13 cellular contexts compared by ENCODE assay signal in the genomic region with DNA sequence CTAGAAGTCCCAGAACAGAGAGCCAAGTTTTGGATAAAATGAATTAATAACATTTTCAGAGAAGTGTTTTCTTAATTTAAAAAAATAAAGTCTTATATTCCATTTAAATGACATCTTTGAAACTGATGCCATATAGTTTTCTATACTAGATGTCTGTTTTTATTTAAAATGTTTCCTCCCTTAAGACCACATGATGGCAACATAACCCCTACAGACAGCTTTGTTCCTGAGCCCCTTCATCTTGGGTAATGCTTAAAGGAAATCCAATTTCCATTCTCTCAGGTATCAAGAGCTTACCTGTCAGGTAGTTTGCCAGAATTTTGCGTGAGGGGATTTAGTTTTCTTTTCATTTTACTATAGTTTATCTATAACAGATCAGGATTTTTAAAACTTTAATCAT.
DNase-seq lines count a peak whose midpoint lies in the region; ATAC-seq, FAIRE-seq and TF ChIP-seq lines count a peak whose summit lies in the region.
"Had no signal": no experiment of that assay in that cellular context is flagged by ENCODE, and none has a peak within 500 bp of the region (broad histone marks: within the 10 kb centered on the region; RNA-seq: fewer than 3 reads in every experiment).

No MANE protein-coding gene starts in this region.

- H3K27me3 ChIP-seq in Peyer's patch, result no peaks in the 10 kb centered on the region
- H3K27me3 ChIP-seq: heart left ventricle, upper lobe of right lung had no signal

- TF ChIP-seq POLR2A in Peyer's patch (IDR thresholded peaks at IDR 0.05), result no peak

- TF ChIP-seq CTCF in 22Rv1 (IDR thresholded peaks at IDR 0.05) (0 out of 2 replicates have a peak, but pooled peaks have one; percentile 9), Peyer's patch (IDR thresholded peaks at IDR 0.05) (peak in 2 of 6 experiments; percentile 10 to 35)

- H3K9me3 ChIP-seq in Peyer's patch, result no peaks in the 10 kb centered on the region
- H3K9me3 ChIP-seq: heart left ventricle, upper lobe of right lung had no signal

- H3K4me1 ChIP-seq in Peyer's patch, result no peaks in the 10 kb centered on the region
- H3K4me1 ChIP-seq: heart left ventricle, upper lobe of right lung had no signal

- H3K4me3 ChIP-seq in Peyer's patch, result no peak overlapping the region
- H3K4me3 ChIP-seq: heart left ventricle, upper lobe of right lung had no signal

- DNase-seq in HT1080 (ENCODE audit: low read depth), result peak; percentile 8
- DNase-seq in NCI-H69 (lab: John Stamatoyannopoulos, UW), result peak; percentile 82
- DNase-seq in Peyer's patch, result no peak
- DNase-seq in superior temporal gyrus (ENCODE audit: extremely low spot score), result no peak
- DNase-seq: activated CD4-positive, alpha-beta T cell treated with anti-CD3 and anti-CD28 coated beads, Interleukin-2, amount 50 U/mL, for 48 hours; activated gamma-delta T cell; heart left ventricle; stimulated activated CD4-positive, alpha-beta T cell treated with anti-CD3 and anti-CD28 coated beads, Interleukin-15, amount 100 ng/mL, for 24 hours; upper lobe of right lung had no signal

- H3K36me3 ChIP-seq in Peyer's patch, result no peaks in the 10 kb centered on the region
- H3K36me3 ChIP-seq: heart left ventricle, upper lobe of right lung had no signal

- H3K27ac ChIP-seq in 22Rv1 (no peak overlapping the region), Peyer's patch (no peak overlapping the region)
- H3K27ac ChIP-seq: heart left ventricle, upper lobe of right lung had no signal

- ATAC-seq in GM21619 (IDR thresholded peaks at IDR 0.05; ENCODE audit: unreplicated experiment), result no peak
- ATAC-seq in HG03469 (IDR thresholded peaks at IDR 0.05; ENCODE audit: unreplicated experiment), result no peak
- ATAC-seq: heart left ventricle, upper lobe of right lung had no signal

- FAIRE-seq in endometrium (lab: Jason Lieb, UNC), result peak; percentile 21

Comparison
In these comparisons a context has a peak if more than half of its experiments do, and no peak if none do; other contexts are left out.
1. DNase-seq: peak in HT1080 (single experiment) and NCI-H69 (single experiment); none in Peyer's patch (0 of 3) and superior temporal gyrus (single experiment).